In the genomic region with DNA sequence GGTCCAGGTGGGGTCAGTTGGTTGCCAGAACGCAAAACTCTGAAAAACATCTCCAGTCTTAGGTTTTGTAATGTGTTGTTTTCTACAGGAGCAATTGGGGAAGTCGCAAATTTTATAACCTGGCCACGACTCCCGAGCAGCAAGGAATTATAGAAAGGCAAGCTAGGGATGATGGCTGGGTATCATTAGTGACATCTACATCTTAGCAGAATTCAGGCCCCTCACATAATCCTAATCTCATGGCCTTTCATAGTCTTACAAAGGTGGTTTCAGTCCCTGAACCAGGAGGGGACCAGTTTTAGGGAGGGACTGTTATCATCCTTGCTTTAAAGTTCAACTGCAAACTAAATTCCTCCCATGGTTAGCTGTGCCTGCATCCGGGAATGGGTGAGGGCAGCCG, we compare ENCODE assay signal across 1 cellular context.
TF ChIP-seq lines count a peak whose summit lies in the region.

No MANE protein-coding gene starts in this region.

TF ChIP-seq in WTC11, 78 proteins besides CTCF, POLR2A, EP300 and RAD21 (continued from another document):
- TF ChIP-seq, protein P1, sequence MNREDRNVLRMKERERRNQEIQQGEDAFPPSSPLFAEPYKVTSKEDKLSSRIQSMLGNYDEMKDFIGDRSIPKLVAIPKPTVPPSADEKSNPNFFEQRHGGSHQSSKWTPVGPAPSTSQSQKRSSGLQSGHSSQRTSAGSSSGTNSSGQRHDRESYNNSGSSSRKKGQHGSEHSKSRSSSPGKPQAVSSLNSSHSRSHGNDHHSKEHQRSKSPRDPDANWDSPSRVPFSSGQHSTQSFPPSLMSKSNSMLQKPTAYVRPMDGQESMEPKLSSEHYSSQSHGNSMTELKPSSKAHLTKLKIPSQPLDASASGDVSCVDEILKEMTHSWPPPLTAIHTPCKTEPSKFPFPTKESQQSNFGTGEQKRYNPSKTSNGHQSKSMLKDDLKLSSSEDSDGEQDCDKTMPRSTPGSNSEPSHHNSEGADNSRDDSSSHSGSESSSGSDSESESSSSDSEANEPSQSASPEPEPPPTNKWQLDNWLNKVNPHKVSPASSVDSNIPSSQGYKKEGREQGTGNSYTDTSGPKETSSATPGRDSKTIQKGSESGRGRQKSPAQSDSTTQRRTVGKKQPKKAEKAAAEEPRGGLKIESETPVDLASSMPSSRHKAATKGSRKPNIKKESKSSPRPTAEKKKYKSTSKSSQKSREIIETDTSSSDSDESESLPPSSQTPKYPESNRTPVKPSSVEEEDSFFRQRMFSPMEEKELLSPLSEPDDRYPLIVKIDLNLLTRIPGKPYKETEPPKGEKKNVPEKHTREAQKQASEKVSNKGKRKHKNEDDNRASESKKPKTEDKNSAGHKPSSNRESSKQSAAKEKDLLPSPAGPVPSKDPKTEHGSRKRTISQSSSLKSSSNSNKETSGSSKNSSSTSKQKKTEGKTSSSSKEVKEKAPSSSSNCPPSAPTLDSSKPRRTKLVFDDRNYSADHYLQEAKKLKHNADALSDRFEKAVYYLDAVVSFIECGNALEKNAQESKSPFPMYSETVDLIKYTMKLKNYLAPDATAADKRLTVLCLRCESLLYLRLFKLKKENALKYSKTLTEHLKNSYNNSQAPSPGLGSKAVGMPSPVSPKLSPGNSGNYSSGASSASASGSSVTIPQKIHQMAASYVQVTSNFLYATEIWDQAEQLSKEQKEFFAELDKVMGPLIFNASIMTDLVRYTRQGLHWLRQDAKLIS (CRISPR knock-in tag; IDR thresholded peaks at IDR 0.05; ENCODE audit: borderline replicate concordance): no peak
- TF ChIP-seq PREB (CRISPR knock-in tag; IDR thresholded peaks at IDR 0.05; ENCODE audit: borderline replicate concordance) (no peak), ZBTB43 (CRISPR knock-in tag; IDR thresholded peaks at IDR 0.05) (no peak), NR3C1 (CRISPR knock-in tag; conservative IDR thresholded peaks at IDR 0.05; ENCODE audit: low read depth) (no peak), GTF2I (CRISPR knock-in tag; conservative IDR thresholded peaks at IDR 0.05) (no peak)
- TF ChIP-seq, protein P2, sequence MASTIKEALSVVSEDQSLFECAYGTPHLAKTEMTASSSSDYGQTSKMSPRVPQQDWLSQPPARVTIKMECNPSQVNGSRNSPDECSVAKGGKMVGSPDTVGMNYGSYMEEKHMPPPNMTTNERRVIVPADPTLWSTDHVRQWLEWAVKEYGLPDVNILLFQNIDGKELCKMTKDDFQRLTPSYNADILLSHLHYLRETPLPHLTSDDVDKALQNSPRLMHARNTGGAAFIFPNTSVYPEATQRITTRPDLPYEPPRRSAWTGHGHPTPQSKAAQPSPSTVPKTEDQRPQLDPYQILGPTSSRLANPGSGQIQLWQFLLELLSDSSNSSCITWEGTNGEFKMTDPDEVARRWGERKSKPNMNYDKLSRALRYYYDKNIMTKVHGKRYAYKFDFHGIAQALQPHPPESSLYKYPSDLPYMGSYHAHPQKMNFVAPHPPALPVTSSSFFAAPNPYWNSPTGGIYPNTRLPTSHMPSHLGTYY (CRISPR knock-in tag; IDR thresholded peaks at IDR 0.05): no peak
